11 cellular contexts compared by ENCODE assay signal in genomic region chrX:107736781-107737531, GRCh38. TPM values are rescaled to one million over a fixed set of nuclear protein-coding genes. Genes with fewer than 3 reads are reported as not detected.
A peak's percentile ranks its signal among the peaks of the same experiment; 100 is the strongest.
DNase-seq lines count a peak whose midpoint lies in the region; ATAC-seq and TF ChIP-seq lines count a peak whose summit lies in the region.
"Had no signal": no experiment of that assay in that cellular context is flagged by ENCODE, and none has a peak within 500 bp of the region (broad histone marks: within the 10 kb centered on the region; RNA-seq: fewer than 3 reads in every experiment).

No MANE protein-coding gene starts in this region.

- ATAC-seq in GM21528 (IDR thresholded peaks at IDR 0.05; ENCODE audit: low FRiP score, unreplicated experiment), result no peak
- ATAC-seq: HCT116 had no signal

- no peak overlapping the region for H2BK120ac ChIP-seq in H9 (ENCODE audit: low read depth, low read length, poor library complexity, severe bottlenecking)

- DNase-seq in H9, result peak; percentile 88
- DNase-seq in NCI-H510A (lab: John Stamatoyannopoulos, UW), result peak; percentile 49
- DNase-seq in fibroblast of pulmonary artery (ENCODE audit: low read depth), result peak; percentile 11
- DNase-seq in prostate gland (ENCODE audit: low spot score), result no peak
- no peak for DNase-seq in progenitor cell of endocrine pancreas (ENCODE audit: low spot score, unreplicated experiment)
- no peak for DNase-seq in nephron progenitor cell
- no peak for DNase-seq in Peyer's patch
- DNase-seq: activated B cell treated with CpG ODN at 0.5 μM for 24 hours had no signal

- H3K27ac Mint-ChIP-seq in H9 (peak overlapping the region in 1 of 3 experiments; percentile 79; a peak in 1 of 7 replicates), progenitor cell of endocrine pancreas (no peak overlapping the region), nephron progenitor cell (no peak overlapping the region)
- H3K27ac Mint-ChIP-seq: activated B cell treated with CpG ODN at 0.5 μM for 24 hours had no signal

- no peak for TF ChIP-seq POLR2A in prostate gland (IDR thresholded peaks at IDR 0.05)
- no peak for TF ChIP-seq POLR2A in Peyer's patch (IDR thresholded peaks at IDR 0.05)

- H2BK12ac ChIP-seq in H9 (ENCODE audit: insufficient read length, low read depth, low read length), result no peak overlapping the region

- H3K14ac ChIP-seq in H9 (ENCODE audit: insufficient read depth, low read length), result no peak overlapping the region

- H3K27me3 ChIP-seq in H9 (ENCODE audit: insufficient read depth, low read length) (no peaks in the 10 kb centered on the region), prostate gland (replicated peaks; ENCODE audit: insufficient read depth) (no peaks in the 10 kb centered on the region), Peyer's patch (no peaks in the 10 kb centered on the region)

- WGBS in H9 (ENCODE audit: extremely low coverage, insufficient read length, low lambda C conversion rate), result no CpG with 5 or more reads among the region's 8 CpGs
- WGBS in prostate gland, result 74% methylated on average over 8 of the region's 8 CpGs

- H2BK5ac ChIP-seq in H9 (ENCODE audit: insufficient read length, low read length), result no peak overlapping the region

- H3K9me3 ChIP-seq in H9 (ENCODE audit: control insufficient read depth, low read depth, low read length) (no peaks in the 10 kb centered on the region), prostate gland (no peaks in the 10 kb centered on the region), Peyer's patch (no peaks in the 10 kb centered on the region)

- H4K20me1 ChIP-seq in H9 (ENCODE audit: control insufficient read depth, insufficient read depth, insufficient read length), result no peaks in the 10 kb centered on the region

- intact Hi-C loops in prostate gland (cut with DNase I), result no loop called here

- H3K9ac ChIP-seq in H9 (ENCODE audit: extremely low read depth, insufficient read length, low read length), result no peak overlapping the region

- no peak overlapping the region for H3K4me2 ChIP-seq in H9 (ENCODE audit: insufficient read depth, insufficient read length, low read length)

- peaks cover 0 to 7% (median 4%) of the 10 kb centered on the region in 3 experiments; a peak in 3 of 7 replicates for H3K36me3 Mint-ChIP-seq in H9 (ENCODE audit: insufficient read depth in 1 of 3, low read depth in 3 of 3)
- no peaks in the 10 kb centered on the region for H3K36me3 Mint-ChIP-seq in progenitor cell of endocrine pancreas (ENCODE audit: insufficient read depth)
- H3K36me3 Mint-ChIP-seq in nephron progenitor cell (ENCODE audit: low read depth), result no peaks in the 10 kb centered on the region

- no peaks in the 10 kb centered on the region for H3K23me2 ChIP-seq in H9 (ENCODE audit: insufficient read length, low read depth, low read length, poor library complexity, severe bottlenecking)

- no peak overlapping the region for H3K27ac ChIP-seq in H9 (ENCODE audit: insufficient read length, low read depth, low read length)
- peak overlapping the region; percentile 45 to 90 for H3K27ac ChIP-seq in prostate gland
- H3K27ac ChIP-seq in Peyer's patch, result peak overlapping the region in 1 of 4 donors; percentile 39

- no peak overlapping the region for H3K56ac ChIP-seq in H9 (ENCODE audit: insufficient read length, low read depth, low read length)

- no peaks in the 10 kb centered on the region for H3K79me2 ChIP-seq in H9 (ENCODE audit: insufficient read depth, low read length)

- H2BK20ac ChIP-seq in H9 (ENCODE audit: low read depth, low read length, poor library complexity, severe bottlenecking), result no peak overlapping the region

- no peak overlapping the region for H3K23ac ChIP-seq in H9 (ENCODE audit: insufficient read length, low read depth, low read length)

- H3K79me1 ChIP-seq in H9 (ENCODE audit: insufficient read depth, low read depth, low read length, poor library complexity, severe bottlenecking), result no peaks in the 10 kb centered on the region

- H4K8ac ChIP-seq in H9 (replicated peaks; ENCODE audit: insufficient read length, low read depth, low read length), result no peak overlapping the region

- TF ChIP-seq CTCF in H9 (conservative IDR thresholded peaks at IDR 0.05), result no peak
- no peak for TF ChIP-seq CTCF in fibroblast of pulmonary artery (IDR thresholded peaks at IDR 0.05; ENCODE audit: low read length, missing control alignments)
- no peak for TF ChIP-seq CTCF in prostate gland (IDR thresholded peaks at IDR 0.05)
- TF ChIP-seq CTCF in progenitor cell of endocrine pancreas (IDR thresholded peaks at IDR 0.05; ENCODE audit: unreplicated experiment), result no peak
- no peak for TF ChIP-seq CTCF in nephron progenitor cell (IDR thresholded peaks at IDR 0.05)
- no peak for TF ChIP-seq CTCF in Peyer's patch (IDR thresholded peaks at IDR 0.05)

- no peaks in the 10 kb centered on the region for H3K36me3 ChIP-seq in prostate gland
- no peaks in the 10 kb centered on the region for H3K36me3 ChIP-seq in Peyer's patch

- H3T11ph ChIP-seq in H9 (ENCODE audit: low read length), result no peak overlapping the region

- no peak overlapping the region for H2BK15ac ChIP-seq in H9 (ENCODE audit: low read depth, low read length)

- no peak overlapping the region for H4K91ac ChIP-seq in H9 (ENCODE audit: insufficient read length, low read depth, low read length)

- H3K4me3 Mint-ChIP-seq in H9 (no peak overlapping the region), progenitor cell of endocrine pancreas (ENCODE audit: low read depth) (no peak overlapping the region), nephron progenitor cell (no peak overlapping the region)
- H3K4me3 Mint-ChIP-seq: activated B cell treated with CpG ODN at 0.5 μM for 24 hours had no signal

- H3K9me3 Mint-ChIP-seq in H9 (peaks cover 0 to 62% of the 10 kb centered on the region in 2 experiments; a peak in 2 of 5 replicates), progenitor cell of endocrine pancreas (ENCODE audit: low read depth) (peaks cover 8% of the 10 kb centered on the region), nephron progenitor cell (peaks cover 59% of the 10 kb centered on the region)
- H3K9me3 Mint-ChIP-seq: activated B cell treated with CpG ODN at 0.5 μM for 24 hours had no signal

- peaks cover 8% of the 10 kb centered on the region for H3K27me3 Mint-ChIP-seq in H9 (ENCODE audit: low read depth)
- no peaks in the 10 kb centered on the region for H3K27me3 Mint-ChIP-seq in progenitor cell of endocrine pancreas
- peaks cover 19% of the 10 kb centered on the region for H3K27me3 Mint-ChIP-seq in nephron progenitor cell (ENCODE audit: low read depth, poor library complexity)
- H3K27me3 Mint-ChIP-seq: activated B cell treated with CpG ODN at 0.5 μM for 24 hours had no signal

- H2AK5ac ChIP-seq in H9 (ENCODE audit: insufficient read length, low read length), result no peak overlapping the region

- H3K4me1 ChIP-seq in H9 (ENCODE audit: insufficient read depth, low read length), result no peaks in the 10 kb centered on the region; the same call in 1 of the 2 replicates
- H3K4me1 ChIP-seq in prostate gland (replicated peaks), result no peaks in the 10 kb centered on the region
- H3K4me1 ChIP-seq in Peyer's patch, result peaks cover 0 to 17% (median 8%) of the 10 kb centered on the region in 4 donors

- H4K5ac ChIP-seq in H9 (ENCODE audit: insufficient read length, low read depth, low read length), result peak overlapping the region; percentile 82

- H3K4me3 ChIP-seq in fibroblast of pulmonary artery (replicated peaks; ENCODE audit: low read depth, low read length) (no peak overlapping the region), prostate gland (no peak overlapping the region), Peyer's patch (no peak overlapping the region)

- no peak overlapping the region for H3K18ac ChIP-seq in H9 (ENCODE audit: insufficient read length, low read depth, low read length)

- no peak overlapping the region for H2AFZ ChIP-seq in H9 (ENCODE audit: low read length)

- H3K4me1 Mint-ChIP-seq in H9 (peaks cover 20 to 46% of the 10 kb centered on the region in 2 experiments), progenitor cell of endocrine pancreas (ENCODE audit: low read depth) (peaks cover 13% of the 10 kb centered on the region), nephron progenitor cell (peaks cover 41% of the 10 kb centered on the region)

- H3K4ac ChIP-seq in H9 (ENCODE audit: low read depth, low read length), result no peak overlapping the region

RNA-seq across cellular contexts. Expression of gene TSC22D3, which starts 38.6 kb away (rescaled TPM):
- total RNA-seq in H9 (2021) (10.5 and 11.5 TPM in 2 replicates), prostate gland (1,000 to 10,000 TPM in 1 of 2 donors, 100 to 1,000 TPM in 1; 480 to 1,164 TPM), progenitor cell of endocrine pancreas (39.6 and 41.4 TPM in 2 replicates), Peyer's patch (1,000 to 10,000 TPM in 1 of 4 donors, 100 to 1,000 TPM in 3; 185 to 1,146 (median 313) TPM)

RNA-seq across cellular contexts. Expression of gene NCBP2L, which starts 40.6 kb away (rescaled TPM):
- total RNA-seq in H9 (2021) (not detected in 2 replicates), prostate gland (1 to 10 TPM in 1 of 2 donors, not detected in 1; 1.2 TPM), progenitor cell of endocrine pancreas (not detected in 2 replicates), Peyer's patch (not detected)
- total RNA-seq: activated B cell treated with CpG ODN at 0.5 μM for 24 hours, cerebellum had no signal

Comparison
In these comparisons a context has a peak if more than half of its experiments do, and no peak if none do; other contexts are left out.
1. DNase-seq: peak in H9 (single experiment), NCI-H510A (single experiment) and fibroblast of pulmonary artery (single experiment); none in prostate gland (single experiment), progenitor cell of endocrine pancreas (single experiment), nephron progenitor cell (single experiment) and Peyer's patch (0 of 3).